8 cellular contexts compared by ENCODE assay signal in genomic region chr18:43587538-43588153, GRCh38.
A peak's percentile ranks its signal among the peaks of the same experiment; 100 is the strongest.
DNase-seq lines count a peak whose midpoint lies in the region; ATAC-seq, FAIRE-seq and TF ChIP-seq lines count a peak whose summit lies in the region.

No MANE protein-coding gene starts in this region.

- H3K9me3 ChIP-seq in psoas muscle, result no peaks in the 10 kb centered on the region

- 0 to 3% (median 2%) methylated on average over 1 of the region's 1 CpG for WGBS in psoas muscle, 3 donors

- H3K79me2 ChIP-seq in KMS-11 (ENCODE audit: insufficient read depth, low read depth), result no peaks in the 10 kb centered on the region

- no peaks in the 10 kb centered on the region for H3K9me3 Mint-ChIP-seq in activated T-helper 2 cell treated with anti-CD3 and anti-CD28 coated beads, Interferon-gamma antibody, Interleukin-2, Interleukin-4, amounts not matched to agents 10 μg/mL and 5 μg/mL and 100 μg/mL, durations not matched to agents 14 hours and 24 hours and 36 hours

- TF ChIP-seq CTCF in D721Med (IDR thresholded peaks at IDR 0.05; ENCODE audit: insufficient read depth, missing control alignments), result peak; percentile 60
- TF ChIP-seq CTCF in KMS-11 (conservative IDR thresholded peaks at IDR 0.05; ENCODE audit: low read depth, low read length), result peak; percentile 93
- TF ChIP-seq CTCF in foreskin fibroblast (IDR thresholded peaks at IDR 0.05; ENCODE audit: low read depth, low read length), result peak; percentile 72
- peak; percentile 78 for TF ChIP-seq CTCF in psoas muscle (IDR thresholded peaks at IDR 0.05)

- H3K27me3 Mint-ChIP-seq in activated T-helper 2 cell treated with anti-CD3 and anti-CD28 coated beads, Interferon-gamma antibody, Interleukin-2, Interleukin-4, amounts not matched to agents 10 μg/mL and 5 μg/mL and 100 μg/mL, durations not matched to agents 14 hours and 24 hours and 36 hours (ENCODE audit: low read depth), result no peaks in the 10 kb centered on the region

- peaks cover 58% of the 10 kb centered on the region for H3K4me1 ChIP-seq in KMS-11 (ENCODE audit: low read depth, poor library complexity, severe bottlenecking)
- H3K4me1 ChIP-seq in psoas muscle, result no peaks in the 10 kb centered on the region

- H3K4me1 Mint-ChIP-seq in activated T-helper 2 cell treated with anti-CD3 and anti-CD28 coated beads, Interferon-gamma antibody, Interleukin-2, Interleukin-4, amounts not matched to agents 10 μg/mL and 5 μg/mL and 100 μg/mL, durations not matched to agents 14 hours and 24 hours and 36 hours (ENCODE audit: low read depth), result no peaks in the 10 kb centered on the region

- peak; percentile 98 for FAIRE-seq in D721Med (lab: Jason Lieb, UNC)

- H3K4me3 Mint-ChIP-seq in activated T-helper 2 cell treated with anti-CD3 and anti-CD28 coated beads, Interferon-gamma antibody, Interleukin-2, Interleukin-4, amounts not matched to agents 10 μg/mL and 5 μg/mL and 100 μg/mL, durations not matched to agents 14 hours and 24 hours and 36 hours (ENCODE audit: low read depth), result no peak overlapping the region

- H4K20me1 ChIP-seq in KMS-11 (ENCODE audit: insufficient read depth), result no peaks in the 10 kb centered on the region

- no peak overlapping the region for H3K27ac ChIP-seq in KMS-11
- no peak overlapping the region for H3K27ac ChIP-seq in psoas muscle

- H3K9ac ChIP-seq in KMS-11, result no peak overlapping the region

- H3K36me3 ChIP-seq in KMS-11 (ENCODE audit: insufficient read depth) (no peaks in the 10 kb centered on the region), psoas muscle (ENCODE audit: insufficient read depth in 1 of 2, low read depth in 1 of 2) (no peaks in the 10 kb centered on the region)

- H3K27ac Mint-ChIP-seq in activated T-helper 2 cell treated with anti-CD3 and anti-CD28 coated beads, Interferon-gamma antibody, Interleukin-2, Interleukin-4, amounts not matched to agents 10 μg/mL and 5 μg/mL and 100 μg/mL, durations not matched to agents 14 hours and 24 hours and 36 hours, result no peak overlapping the region

- H3K36me3 Mint-ChIP-seq in activated T-helper 2 cell treated with anti-CD3 and anti-CD28 coated beads, Interferon-gamma antibody, Interleukin-2, Interleukin-4, amounts not matched to agents 10 μg/mL and 5 μg/mL and 100 μg/mL, durations not matched to agents 14 hours and 24 hours and 36 hours (ENCODE audit: low read depth), result no peaks in the 10 kb centered on the region

- H3K27me3 ChIP-seq in KMS-11 (ENCODE audit: insufficient read depth, low read depth), result no peaks in the 10 kb centered on the region
- H3K27me3 ChIP-seq in psoas muscle (ENCODE audit: insufficient read depth in 3 of 3, low read length in 2 of 3), result no peaks in the 10 kb centered on the region

- intact Hi-C loops in psoas muscle (cut with DNase I), result loop anchor here in 1 of 2 donors (1.0 to 10.0 kb wide), 2 partner anchors 16 to 1473 kb away; no protein-coding TSS in a partner anchor
- intact Hi-C loops in activated T-helper 2 cell treated with anti-CD3 and anti-CD28 coated beads, Interferon-gamma antibody, Interleukin-2, Interleukin-4, amounts not matched to agents 10 μg/mL and 5 μg/mL and 100 μg/mL, durations not matched to agents 14 hours and 24 hours and 36 hours (cut with micrococcal nuclease), result loop anchor here (2.0 kb wide), 1 partner anchor 17 kb away; no protein-coding TSS in a partner anchor

- H3K4me3 ChIP-seq in KMS-11 (IDR thresholded peaks at IDR 0.05; ENCODE audit: insufficient read depth, low read depth, low read length) (no peak overlapping the region), foreskin fibroblast (ENCODE audit: low read depth in 1 of 2, low read length in 2 of 2) (no peak overlapping the region), psoas muscle (no peak overlapping the region)

- ATAC-seq in GM21360 (IDR thresholded peaks at IDR 0.05; ENCODE audit: unreplicated experiment), result peak; percentile 77
- ATAC-seq in psoas muscle, result peak in 2 of 4 donors; percentile 68 to 69

- no peak overlapping the region for H2AFZ ChIP-seq in KMS-11 (ENCODE audit: low read depth)

- no peak for DNase-seq in D721Med (ENCODE audit: insufficient read length, low spot score)
- peak; percentile 45 for DNase-seq in SHP77 treated with DMSO at 0.1 percent for 48 hours (lab: John Stamatoyannopoulos, UW)
- DNase-seq in foreskin fibroblast, result peak; percentile 16 to 63
- no peak for DNase-seq in psoas muscle
- DNase-seq in activated T-helper 2 cell treated with anti-CD3 and anti-CD28 coated beads, Interferon-gamma antibody, Interleukin-2, Interleukin-4, amounts not matched to agents 10 μg/mL and 5 μg/mL and 100 μg/mL, durations not matched to agents 14 hours and 24 hours and 36 hours (ENCODE audit: low spot score), result no peak
- DNase-seq in activated CD4-positive, alpha-beta T cell treated with anti-CD3 and anti-CD28 coated beads for 1 hour, result no peak

- H3K4me2 ChIP-seq in KMS-11, result peak overlapping the region; percentile 13; the same call in 1 of the 2 replicates

Comparison
In these comparisons a context has a peak if more than half of its experiments do, and no peak if none do; other contexts are left out.
1. DNase-seq: peak in SHP77 treated with DMSO at 0.1 percent for 48 hours (single experiment) and foreskin fibroblast (2 of 2); none in D721Med (single experiment), psoas muscle (0 of 2), activated T-helper 2 cell treated with anti-CD3 and anti-CD28 coated beads, Interferon-gamma antibody, Interleukin-2, Interleukin-4, amounts not matched to agents 10 μg/mL and 5 μg/mL and 100 μg/mL, durations not matched to agents 14 hours and 24 hours and 36 hours (single experiment) and activated CD4-positive, alpha-beta T cell treated with anti-CD3 and anti-CD28 coated beads for 1 hour (single experiment).
2. Peak in every context shown above with its lines, with median percentiles within 50 percentile points of each other: CTCF ChIP-seq.